Comparison of ENCODE assay signal across 17 cellular contexts in genomic region chr3:74897006-74897405, GRCh38.
DNase-seq lines count a peak whose midpoint lies in the region; ATAC-seq and TF ChIP-seq lines count a peak whose summit lies in the region.
"Had no signal": no experiment of that assay in that cellular context is flagged by ENCODE, and none has a peak within 500 bp of the region (broad histone marks: within the 10 kb centered on the region; RNA-seq: fewer than 3 reads in every experiment).

No MANE protein-coding gene starts in this region.

- no peak overlapping the region for H3K23ac ChIP-seq in IMR-90 (ENCODE audit: low read depth, low read length)

- no peaks in the 10 kb centered on the region for H3K36me3 ChIP-seq in BJ (ENCODE audit: control insufficient read depth, insufficient read depth, low read length)
- no peaks in the 10 kb centered on the region for H3K36me3 ChIP-seq in IMR-90 (ENCODE audit: control insufficient read depth, insufficient read depth, low read length)
- H3K36me3 ChIP-seq in WERI-Rb-1 = no peaks in the 10 kb centered on the region
- H3K36me3 ChIP-seq: ascending aorta, neutrophil had no signal

- H2AFZ ChIP-seq in IMR-90 (replicated peaks; ENCODE audit: low read length, poor library complexity) = no peak overlapping the region

- H3K4me1 Mint-ChIP-seq in stimulated activated memory B cell treated with anti-CD40 and anti-IgM and Interleukin-4, amounts not matched to agents 10 μg/mL and 1 μg/mL and 100 μg/mL, for 72 hours = no peaks in the 10 kb centered on the region

- H2BK120ac ChIP-seq in IMR-90 (ENCODE audit: low read depth, low read length) = no peak overlapping the region

- ATAC-seq in IMR-90 (ENCODE audit: low read depth) (peak; percentile 37; the same call in 1 of the 2 replicates), HG03354 (IDR thresholded peaks at IDR 0.05; ENCODE audit: poor library complexity, severe bottlenecking, unreplicated experiment) (no peak)
- no peak for ATAC-seq in stimulated activated memory B cell treated with anti-CD40 and anti-IgM and Interleukin-4, amounts not matched to agents 10 μg/mL and 1 μg/mL and 100 μg/mL, for 72 hours
- ATAC-seq: left cardiac atrium had no signal

- H3K14ac ChIP-seq in IMR-90 (replicated peaks; ENCODE audit: low read depth, low read length) = no peak overlapping the region

- H3K4me2 ChIP-seq in IMR-90 (ENCODE audit: low read depth, low read length) = no peak overlapping the region

- no peak overlapping the region for H2AK9ac ChIP-seq in IMR-90 (replicated peaks; ENCODE audit: low read depth, low read length, poor library complexity)

- H4K8ac ChIP-seq in IMR-90 (ENCODE audit: low read depth in 2 of 2, low read length in 2 of 2) = no peak overlapping the region

- intact Hi-C loops in IMR-90 (cut with micrococcal nuclease) = no loop called here

- H3K4me3 Mint-ChIP-seq in stimulated activated memory B cell treated with anti-CD40 and anti-IgM and Interleukin-4, amounts not matched to agents 10 μg/mL and 1 μg/mL and 100 μg/mL, for 72 hours = no peak overlapping the region

- H3K4ac ChIP-seq in IMR-90 (ENCODE audit: low read depth, low read length) = no peak overlapping the region

- CTCF ChIA-PET in BJ (lab: Yijun Ruan, JAX) = no interaction called here
- CTCF ChIA-PET in IMR-90 (lab: Yijun Ruan, JAX) = interaction anchor here (0.7 kb wide), 1 partner anchor 228 kb away, joined by 3 read pairs; no protein-coding TSS in a partner anchor

- peak; percentile 45; the same call in 1 of the 2 replicates for TF ChIP-seq CTCF in BJ (IDR thresholded peaks at IDR 0.05; ENCODE audit: insufficient read depth, low read depth, low read length)
- TF ChIP-seq CTCF in IMR-90 (conservative IDR thresholded peaks at IDR 0.05; ENCODE audit: low read depth, low read length) = peak; percentile 34
- peak; percentile 37; the same call in 1 of the 2 replicates for TF ChIP-seq CTCF in WERI-Rb-1 (IDR thresholded peaks at IDR 0.05; ENCODE audit: low read depth, low read length)

- no peaks in the 10 kb centered on the region for H3K36me3 Mint-ChIP-seq in stimulated activated memory B cell treated with anti-CD40 and anti-IgM and Interleukin-4, amounts not matched to agents 10 μg/mL and 1 μg/mL and 100 μg/mL, for 72 hours

- no peak overlapping the region for H2BK5ac ChIP-seq in IMR-90 (ENCODE audit: low read depth, low read length, poor library complexity, severe bottlenecking)

- BruUV-seq in IMR-90 (replicated peaks; lab: Mats Ljungman, UMichigan) = no TSS peak

- no peaks in the 10 kb centered on the region for H3K9me3 Mint-ChIP-seq in stimulated activated memory B cell treated with anti-CD40 and anti-IgM and Interleukin-4, amounts not matched to agents 10 μg/mL and 1 μg/mL and 100 μg/mL, for 72 hours

- POLR2A ChIA-PET in BJ (lab: Charles Lee) (interaction anchor here (0.6 kb wide), 1 partner anchor 26 kb away, joined by 4 read pairs; no protein-coding TSS in a partner anchor), IMR-90 (lab: Charles Lee; ENCODE audit: unreplicated experiment) (no interaction called here)

- no peaks in the 10 kb centered on the region for H3K9me1 ChIP-seq in IMR-90 (ENCODE audit: insufficient read depth, low read length)

- H3K4me3 ChIP-seq in BJ (ENCODE audit: low read depth, low read length) (no peak overlapping the region), IMR-90 (ENCODE audit: insufficient read depth, low read depth, low read length) (no peak overlapping the region), WERI-Rb-1 (ENCODE audit: low read depth, low read length) (no peak overlapping the region)
- H3K4me3 ChIP-seq: ascending aorta had no signal

- in situ Hi-C loops in IMR-90 (cut with MboI; ENCODE audit: low sequenced_read_pairs) = no loop called here

- H3K56ac ChIP-seq in IMR-90 (ENCODE audit: extremely low read depth, insufficient read depth, low read length) = no peak overlapping the region

- no peak for TF ChIP-seq POLR2A in IMR-90 (IDR thresholded peaks at IDR 0.05; ENCODE audit: low read depth, low read length)

- dilution Hi-C loops in IMR-90 (cut with HindIII; ENCODE audit: low sequenced_read_pairs, unreplicated experiment) = no loop called here

- H3K79me1 ChIP-seq in IMR-90 (ENCODE audit: low read depth in 1 of 2, low read length in 2 of 2) = no peaks in the 10 kb centered on the region

- TF ChIP-seq RAD21 in IMR-90 (IDR thresholded peaks at IDR 0.05; ENCODE audit: low read length) = peak; percentile 16; the same call in 1 of the 2 replicates

- H3K27ac ChIP-seq in IMR-90 (ENCODE audit: insufficient read depth, low read length) = no peak overlapping the region
- no peak overlapping the region for H3K27ac ChIP-seq in WERI-Rb-1
- H3K27ac ChIP-seq: ascending aorta, epithelial cell of prostate, neutrophil had no signal

- no peaks in the 10 kb centered on the region for H3K4me1 ChIP-seq in IMR-90 (ENCODE audit: control insufficient read depth, insufficient read depth, low read length)
- H3K4me1 ChIP-seq: ascending aorta had no signal

- H3K9me3 ChIP-seq in IMR-90 (ENCODE audit: control insufficient read depth, insufficient read depth, low read length) (no peaks in the 10 kb centered on the region), WERI-Rb-1 (ENCODE audit: severe bottlenecking) (no peaks in the 10 kb centered on the region)
- H3K9me3 ChIP-seq: ascending aorta, neutrophil had no signal

- no peak overlapping the region for H4K91ac ChIP-seq in IMR-90 (ENCODE audit: insufficient read depth, low read depth, low read length)

- H3K9ac ChIP-seq in IMR-90 (ENCODE audit: low read depth, low read length) = no peak overlapping the region

- H3K27me3 ChIP-seq in BJ (ENCODE audit: control insufficient read depth, insufficient read depth, low read length) (no peaks in the 10 kb centered on the region), IMR-90 (ENCODE audit: control insufficient read depth, insufficient read depth, low read length) (no peaks in the 10 kb centered on the region), WERI-Rb-1 (ENCODE audit: insufficient read depth, low read depth, severe bottlenecking) (no peaks in the 10 kb centered on the region)
- H3K27me3 ChIP-seq: ascending aorta, neutrophil had no signal

- no peak overlapping the region for H2AK5ac ChIP-seq in IMR-90 (ENCODE audit: low read depth, low read length)

- no peaks in the 10 kb centered on the region for H3K27me3 Mint-ChIP-seq in stimulated activated memory B cell treated with anti-CD40 and anti-IgM and Interleukin-4, amounts not matched to agents 10 μg/mL and 1 μg/mL and 100 μg/mL, for 72 hours

- no peak overlapping the region for H3K18ac ChIP-seq in IMR-90 (ENCODE audit: low read depth, low read length)

- H2BK20ac ChIP-seq in IMR-90 (ENCODE audit: low read depth, low read length) = no peak overlapping the region

- no peak for DNase-seq in BJ (ENCODE audit: low read depth)
- DNase-seq in IMR-90 = no peak
- no peak for DNase-seq in WERI-Rb-1
- DNase-seq in kidney tubule cell (ENCODE audit: low spot score) = peak; percentile 10
- no peak for DNase-seq in activated naive CD4-positive, alpha-beta T cell treated with anti-CD3 and anti-CD28 coated beads, Interleukin-2, amount 50 U/mL, for 16 hours
- DNase-seq in retina = no peak
- DNase-seq: activated CD8-positive, alpha-beta memory T cell treated with anti-CD3 and anti-CD28 coated beads, Interleukin-2, amount 50 U/mL, for 4 hours; DMS79; left cardiac atrium; NCI-H526 treated with DMSO at 0.1 percent for 48 hours; stimulated activated CD4-positive, alpha-beta T cell treated with anti-CD3 and anti-CD28 coated beads, Interleukin-1b, Interleukin-23, amount 100 ng/mL, for 48 hours; T-helper 9 cell had no signal

- no CpG with 5 or more reads among the region's 2 CpGs for WGBS in IMR-90 (ENCODE audit: extremely low coverage in 2 of 2, insufficient read length in 1 of 2), 2 experiments

- H4K20me1 ChIP-seq in IMR-90 (ENCODE audit: insufficient read depth, low read length) = no peaks in the 10 kb centered on the region

- no peak overlapping the region for H2BK15ac ChIP-seq in IMR-90 (ENCODE audit: low read depth, low read length)

- no peak overlapping the region for H4K5ac ChIP-seq in IMR-90 (ENCODE audit: low read depth, low read length)

- no peak overlapping the region for H3K27ac Mint-ChIP-seq in stimulated activated memory B cell treated with anti-CD40 and anti-IgM and Interleukin-4, amounts not matched to agents 10 μg/mL and 1 μg/mL and 100 μg/mL, for 72 hours

TF ChIP-seq in IMR-90, 13 proteins besides CTCF, POLR2A, EP300 and RAD21:
- TF ChIP-seq SMC3 (IDR thresholded peaks at IDR 0.05; ENCODE audit: low read depth, low read length) (0 out of 2 replicates have a peak, but pooled peaks have one; percentile 21), RCOR1 (IDR thresholded peaks at IDR 0.05; ENCODE audit: insufficient replicate concordance, low read length) (no peak)
